Comparison of ENCODE assay signal across 8 cellular contexts in genomic region chr12:26226629-26227375, GRCh38. TPM values are rescaled to one million over a fixed set of nuclear protein-coding genes. Genes with fewer than 3 reads are reported as not detected.
DNase-seq lines count a peak whose midpoint lies in the region; ATAC-seq and TF ChIP-seq lines count a peak whose summit lies in the region.

No MANE protein-coding gene starts in this region.

- TF ChIP-seq POLR2A in breast epithelium (IDR thresholded peaks at IDR 0.05), result no peak

- H3K36me3 ChIP-seq in HUES6 (ENCODE audit: control insufficient read depth, insufficient read depth, low read length) (no peaks in the 10 kb centered on the region), breast epithelium (no peaks in the 10 kb centered on the region), iPS-20b (ENCODE audit: insufficient read depth, low read depth, low read length) (no peaks in the 10 kb centered on the region), skeletal muscle tissue (ENCODE audit: control insufficient read depth in 3 of 3, insufficient read depth in 3 of 3, low read length in 3 of 3) (peaks cover 0 to 12% (median 2%) of the 10 kb centered on the region in 3 donors)

- no peak for TF ChIP-seq CTCF in breast epithelium (IDR thresholded peaks at IDR 0.05)

- no peaks in the 10 kb centered on the region for H3K9me3 ChIP-seq in HUES6 (ENCODE audit: control insufficient read depth, insufficient read depth, low read depth, low read length)
- H3K9me3 ChIP-seq in breast epithelium, result no peaks in the 10 kb centered on the region
- H3K9me3 ChIP-seq in iPS-20b (ENCODE audit: insufficient read depth, low read depth, low read length), result no peaks in the 10 kb centered on the region
- no peaks in the 10 kb centered on the region for H3K9me3 ChIP-seq in skeletal muscle tissue (ENCODE audit: control insufficient read depth in 3 of 3, low read length in 3 of 3)

- no peak for ATAC-seq in HG03135 (IDR thresholded peaks at IDR 0.05; ENCODE audit: unreplicated experiment)
- ATAC-seq in GM18873 (IDR thresholded peaks at IDR 0.05; ENCODE audit: low FRiP score, unreplicated experiment), result no peak

- H3K9ac ChIP-seq in HUES6 (ENCODE audit: low read length), result no peak overlapping the region
- H3K9ac ChIP-seq in iPS-20b (ENCODE audit: low read depth, low read length), result peak overlapping the region; percentile 33; the same call in 1 of the 2 replicates
- H3K9ac ChIP-seq in skeletal muscle tissue (ENCODE audit: low read depth in 1 of 3, low read length in 3 of 3), result peak overlapping the region; percentile 51 to 85 (median 53)

- peaks cover 49% of the 10 kb centered on the region for H3K27me3 ChIP-seq in HUES6 (ENCODE audit: control insufficient read depth, insufficient read depth, low read length)
- H3K27me3 ChIP-seq in breast epithelium, result no peaks in the 10 kb centered on the region
- peaks cover 52% of the 10 kb centered on the region for H3K27me3 ChIP-seq in iPS-20b (ENCODE audit: insufficient read depth, low read length)
- peaks cover 0 to 3% (median 0%) of the 10 kb centered on the region in 3 donors for H3K27me3 ChIP-seq in skeletal muscle tissue (ENCODE audit: control insufficient read depth in 3 of 3, insufficient read depth in 3 of 3, low read length in 3 of 3)

- H3K27ac ChIP-seq in HUES6 (ENCODE audit: low read depth, low read length) (no peak overlapping the region), breast epithelium (peak overlapping the region; percentile 71 to 81), iPS-20b (ENCODE audit: low read length) (no peak overlapping the region), skeletal muscle tissue (ENCODE audit: low read depth, low read length) (peak overlapping the region; percentile 37)

- DNase-seq in A172 (ENCODE audit: low spot score) (peak; percentile 35), breast epithelium (ENCODE audit: low spot score in 2 of 2) (peak in 1 of 2 donors; percentile 41), NOMO-1 treated with dmso at 0.1 percent for 144 hours (lab: John Stamatoyannopoulos, UW; ENCODE audit: unreplicated experiment) (no peak)

- H3K4me1 ChIP-seq in HUES6 (ENCODE audit: control insufficient read depth, insufficient read depth, low read length) (peaks cover 3% of the 10 kb centered on the region; the same call in 1 of the 2 replicates), breast epithelium (peaks cover 0 to under 1% of the 10 kb centered on the region in 2 donors), iPS-20b (ENCODE audit: insufficient read depth, low read length) (0 out of 2 replicates have a peak, but pooled peaks cover 4% of the 10 kb centered on the region), skeletal muscle tissue (ENCODE audit: control insufficient read depth in 3 of 3, insufficient read depth in 3 of 3, low read length in 3 of 3) (peaks cover 0 to 5% (median 0%) of the 10 kb centered on the region in 3 donors)

- H3K4me3 ChIP-seq in HUES6 (ENCODE audit: low read depth, low read length), result peak overlapping the region; percentile 51
- H3K4me3 ChIP-seq in breast epithelium, result peak overlapping the region; percentile 40 to 69 (median 50)
- H3K4me3 ChIP-seq in iPS-20b (ENCODE audit: low read length), result peak overlapping the region; percentile 69
- H3K4me3 ChIP-seq in skeletal muscle tissue (ENCODE audit: low read length in 3 of 3), result peak overlapping the region; percentile 68 to 74 (median 73)

- intact Hi-C loops in breast epithelium (cut with DNase I; ENCODE audit: low total_unique reads), result no loop called here

RNA-seq across cellular contexts. Expression of gene SSPN, which starts 31.4 kb away (rescaled TPM):
- 0.93 and 1.3 TPM in 2 replicates for total RNA-seq in A172 (2014; rRNA removed; shearing (Covaris generic))
- 10 to 100 TPM; 17.7 to 22.1 (median 19.7) TPM for total RNA-seq in breast epithelium
- total RNA-seq in skeletal muscle tissue, result 56.9 TPM

Comparison
In these comparisons a context has a peak if more than half of its experiments do, and no peak if none do; other contexts are left out.
1. H3K27ac ChIP-seq: peak in breast epithelium (2 of 2) and skeletal muscle tissue (single experiment); none in HUES6 (single experiment) and iPS-20b (single experiment).
2. Peak in every context shown above with its lines, with median percentiles within 50 percentile points of each other: H3K4me3 ChIP-seq.